22 cellular contexts compared by ENCODE assay signal in genomic region chr15:40539030-40539429, GRCh38. TPM values are rescaled to one million over a fixed set of nuclear protein-coding genes. Genes with fewer than 3 reads are reported as not detected.
DNase-seq lines count a peak whose midpoint lies in the region; ATAC-seq, FAIRE-seq and TF ChIP-seq lines count a peak whose summit lies in the region.
"Had no signal": no experiment of that assay in that cellular context is flagged by ENCODE, and none has a peak within 500 bp of the region (broad histone marks: within the 10 kb centered on the region; RNA-seq: fewer than 3 reads in every experiment).

No MANE protein-coding gene starts in this region.

- no peak for TF ChIP-seq POLR2A in HepG2 (IDR thresholded peaks at IDR 0.05; ENCODE audit: insufficient read depth in 1 of 2, low read depth in 2 of 2, low read length in 2 of 2)
- TF ChIP-seq POLR2A in right lobe of liver (IDR thresholded peaks at IDR 0.05), result no peak

- DNase-seq in HepG2 (ENCODE audit: low spot score), result no peak
- DNase-seq in right lobe of liver, result no peak
- peak; percentile 61 for DNase-seq in RWPE2 (ENCODE audit: low spot score)
- peak; percentile 93 for DNase-seq in left kidney (ENCODE audit: low read depth, low spot score)
- DNase-seq in NCI-H510A (lab: John Stamatoyannopoulos, UW), result no peak
- DNase-seq in activated CD4-positive, alpha-beta T cell treated with anti-CD3 and anti-CD28 coated beads for 4 hours, result no peak
- no peak for DNase-seq in HPDE6-E6E7 (ENCODE audit: extremely low spot score)
- DNase-seq: ACHN; CD4-positive, alpha-beta memory T cell; DMS79 treated with DMSO at 0.1 percent for 48 hours; GDM1; GM23248; HFFc6; NCI-H1930; NCI-H226; NCI-H748 treated with DMSO at 0.1 percent for 48 hours; PC-3 had no signal

- CTCF ChIA-PET in HepG2 (lab: Yijun Ruan, JAX; ENCODE audit: low intra/inter-chr PET ratio, low total read pairs), result no interaction called here

- 87% methylated on average over 8 of the region's 8 CpGs for WGBS in HepG2 (ENCODE audit: low lambda C conversion rate)
- 94% methylated on average over 2 of the region's 8 CpGs for WGBS in right lobe of liver (ENCODE audit: insufficient coverage, low coverage, low lambda C conversion rate, missing lambda C conversion rate)

- POLR2A ChIA-PET in HepG2 (lab: Yijun Ruan, JAX), result no interaction called here

- no peak overlapping the region for H3K4me3 ChIP-seq in HepG2 (replicated peaks in 1 of 3; ENCODE audit: insufficient read depth in 1 of 3, low read depth in 2 of 3, low read length in 3 of 3)
- no peak overlapping the region for H3K4me3 ChIP-seq in right lobe of liver
- H3K4me3 ChIP-seq in RWPE2 (ENCODE audit: severe bottlenecking), result no peak overlapping the region
- H3K4me3 ChIP-seq: GM23248 had no signal

- H3K4me1 ChIP-seq in HepG2 (ENCODE audit: insufficient read depth, low read length) (no peaks in the 10 kb centered on the region), right lobe of liver (no peaks in the 10 kb centered on the region), RWPE2 (ENCODE audit: insufficient read depth, poor library complexity, severe bottlenecking) (no peaks in the 10 kb centered on the region)

- intact Hi-C loops in HepG2 (cut with micrococcal nuclease; ENCODE audit: unreplicated experiment) (no loop called here), right lobe of liver (cut with DNase I) (no loop called here)

- no peak overlapping the region for H2AFZ ChIP-seq in HepG2 (ENCODE audit: low read length)
- H2AFZ ChIP-seq: GM23248 had no signal

- H3K27ac ChIP-seq in HepG2 (ENCODE audit: extremely low read length, insufficient read depth, low read length) (no peak overlapping the region), right lobe of liver (no peak overlapping the region), RWPE2 (ENCODE audit: poor library complexity, severe bottlenecking) (no peak overlapping the region)
- H3K27ac ChIP-seq: GM23248, HL-60, KMS-11 had no signal

- no peaks in the 10 kb centered on the region for H3K9me3 ChIP-seq in HepG2 (ENCODE audit: low read length)
- no peaks in the 10 kb centered on the region for H3K9me3 ChIP-seq in right lobe of liver
- H3K9me3 ChIP-seq in RWPE2 (ENCODE audit: severe bottlenecking), result no peaks in the 10 kb centered on the region

- H3K9ac ChIP-seq in HepG2 (ENCODE audit: insufficient read depth, low read depth, low read length), result no peak overlapping the region
- H3K9ac ChIP-seq: GM23248, KMS-11 had no signal

- H3K4me2 ChIP-seq in HepG2 (ENCODE audit: low read depth, low read length), result no peak overlapping the region
- H3K4me2 ChIP-seq: KMS-11 had no signal

- TF ChIP-seq EP300 in HepG2 (IDR thresholded peaks at IDR 0.05; ENCODE audit: low read depth in 2 of 2, low read length in 2 of 2), result no peak
- TF ChIP-seq EP300 in HepG2 (CRISPR knock-in tag; IDR thresholded peaks at IDR 0.05; ENCODE audit: borderline replicate concordance), result no peak

- BruUV-seq in HepG2 (replicated peaks; lab: Mats Ljungman, UMichigan), result no TSS peak

- no peak for FAIRE-seq in HepG2 (lab: Jason Lieb, UNC)
- FAIRE-seq: D721Med, GM12892 had no signal

- H3K36me3 ChIP-seq in HepG2 (replicated peaks in 1 of 2; ENCODE audit: control insufficient read depth in 1 of 2, insufficient read depth in 2 of 2, low read length in 2 of 2) (no peaks in the 10 kb centered on the region), right lobe of liver (no peaks in the 10 kb centered on the region), RWPE2 (ENCODE audit: low read depth) (no peaks in the 10 kb centered on the region)

- no peak for ATAC-seq in HepG2
- ATAC-seq in right lobe of liver, result no peak
- no peak for ATAC-seq in RWPE2 (ENCODE audit: low read depth)
- ATAC-seq: PC-3, Right ventricle myocardium inferior had no signal

- no peaks in the 10 kb centered on the region for H3K79me2 ChIP-seq in HepG2 (ENCODE audit: insufficient read depth, low read length)

- TF ChIP-seq RAD21 in HepG2 (CRISPR knock-in tag; IDR thresholded peaks at IDR 0.05), result no peak

- H4K20me1 ChIP-seq in HepG2 (ENCODE audit: insufficient read depth, low read length), result no peaks in the 10 kb centered on the region

- in situ Hi-C loops in HepG2 (cut with HindIII; ENCODE audit: extremely low pct_ligation_motif_present, low pct_unique_long_range_greater_than_20kb), result no loop called here

- no peaks in the 10 kb centered on the region for H3K27me3 ChIP-seq in HepG2 (ENCODE audit: control insufficient read depth in 1 of 2, insufficient read depth in 2 of 2, low read length in 2 of 2)
- H3K27me3 ChIP-seq in right lobe of liver, result no peaks in the 10 kb centered on the region
- no peaks in the 10 kb centered on the region for H3K27me3 ChIP-seq in RWPE2 (ENCODE audit: insufficient read depth, poor library complexity, severe bottlenecking)

- TF ChIP-seq CTCF in HepG2 (CRISPR knock-in tag; IDR thresholded peaks at IDR 0.05) (no peak), right lobe of liver (IDR thresholded peaks at IDR 0.05) (no peak), RWPE2 (IDR thresholded peaks at IDR 0.05; ENCODE audit: poor library complexity, severe bottlenecking) (no peak)

RNA-seq across cellular contexts. Expression of gene CCDC32, which starts 25.8 kb away (rescaled TPM):
- total RNA-seq in HepG2 (2016; rRNA removed; fragmentation: Illumina TruSeq; extraction: Trizol) (23.2 and 26.3 TPM in 2 replicates), right lobe of liver (10 to 100 TPM in 3 of 6 experiments, 1 to 10 TPM in 3; 6.4 to 12.3 (median 9.9) TPM)
- 3.1 and 3.3 TPM in 2 replicates for total RNA-seq in HepG2 (2016; cell fraction: cytosol; rRNA removed; fragmentation: Illumina TruSeq; extraction: Trizol; ENCODE audit: low read depth)
- 20.5 and 28.7 TPM in 2 replicates for total RNA-seq in HepG2 (2016; cell fraction: insoluble cytoplasmic fraction; rRNA removed; fragmentation: Illumina TruSeq; extraction: Trizol)
- 5.6 and 8.7 TPM in 2 replicates for total RNA-seq in HepG2 (2016; cell fraction: membrane; rRNA removed; fragmentation: Illumina TruSeq; extraction: Trizol)
- 13.2 and 14.8 TPM in 2 replicates for total RNA-seq in HepG2 (2016; cell fraction: nucleus; rRNA removed; fragmentation: Illumina TruSeq; extraction: Trizol)
- polyA plus RNA-seq in HepG2 (2011; rRNA removed), result 6.6 and 10.8 TPM in 2 replicates
- polyA plus RNA-seq in HepG2 (2011; cell fraction: cytosol; rRNA removed), result 14.2 and 21.1 TPM in 2 replicates
- polyA plus RNA-seq in HepG2 (2011; cell fraction: nucleus; rRNA removed), result 2.8 and 8.6 TPM in 2 replicates
- 11.8 and 14.4 TPM in 2 replicates for polyA plus RNA-seq in HepG2 (2012)
- 1.9 and 2.4 TPM in 2 replicates for polyA plus RNA-seq in HepG2 (2016; cell fraction: cytosol; fragmentation: Illumina TruSeq; extraction: Trizol; ENCODE audit: low read depth)
- 24.5 and 29.8 TPM in 2 replicates for polyA plus RNA-seq in HepG2 (2016; cell fraction: insoluble cytoplasmic fraction; fragmentation: Illumina TruSeq; extraction: Trizol; ENCODE audit: low read depth)
- 3.8 and 4.4 TPM in 2 replicates for polyA plus RNA-seq in HepG2 (2016; cell fraction: membrane; fragmentation: Illumina TruSeq; extraction: Trizol; ENCODE audit: low read depth)
- 13.5 and 15.0 TPM in 2 replicates for polyA plus RNA-seq in HepG2 (2016; cell fraction: nucleus; fragmentation: Illumina TruSeq; extraction: Trizol; ENCODE audit: insufficient read depth, low read depth)
- polyA minus RNA-seq in HepG2 (2011; rRNA and poly(A)+ RNA removed; ENCODE audit: low replicate concordance), result 6.2 and 20.2 TPM in 2 replicates
- 2.2 and 3.0 TPM in 2 replicates for polyA minus RNA-seq in HepG2 (2011; cell fraction: cytosol; rRNA and poly(A)+ RNA removed)
- 11.7 and 16.2 TPM in 2 replicates for polyA minus RNA-seq in HepG2 (2011; cell fraction: nucleus; rRNA and poly(A)+ RNA removed)

RNA-seq across cellular contexts. Expression of gene RPUSD2, which starts 30.1 kb away (rescaled TPM):
- 14.5 and 18.8 TPM in 2 replicates for total RNA-seq in HepG2 (2016; rRNA removed; fragmentation: Illumina TruSeq; extraction: Trizol)
- 2.9 and 3.0 TPM in 2 replicates for total RNA-seq in HepG2 (2016; cell fraction: cytosol; rRNA removed; fragmentation: Illumina TruSeq; extraction: Trizol; ENCODE audit: low read depth)
- total RNA-seq in HepG2 (2016; cell fraction: insoluble cytoplasmic fraction; rRNA removed; fragmentation: Illumina TruSeq; extraction: Trizol), result 15.5 and 15.8 TPM in 2 replicates
- 4.9 and 5.5 TPM in 2 replicates for total RNA-seq in HepG2 (2016; cell fraction: membrane; rRNA removed; fragmentation: Illumina TruSeq; extraction: Trizol)
- 7.0 and 7.2 TPM in 2 replicates for total RNA-seq in HepG2 (2016; cell fraction: nucleus; rRNA removed; fragmentation: Illumina TruSeq; extraction: Trizol)
- polyA plus RNA-seq in HepG2 (2011; rRNA removed), result 8.6 and 9.8 TPM in 2 replicates
- polyA plus RNA-seq in HepG2 (2011; cell fraction: cytosol; rRNA removed), result 8.2 and 9.4 TPM in 2 replicates
- 3.9 and 4.4 TPM in 2 replicates for polyA plus RNA-seq in HepG2 (2011; cell fraction: nucleus; rRNA removed)
- 5.9 and 6.6 TPM in 2 replicates for polyA plus RNA-seq in HepG2 (2012)
- 2.0 and 2.8 TPM in 2 replicates for polyA plus RNA-seq in HepG2 (2016; cell fraction: cytosol; fragmentation: Illumina TruSeq; extraction: Trizol; ENCODE audit: low read depth)
- polyA plus RNA-seq in HepG2 (2016; cell fraction: insoluble cytoplasmic fraction; fragmentation: Illumina TruSeq; extraction: Trizol; ENCODE audit: low read depth), result 16.4 and 19.6 TPM in 2 replicates
- polyA plus RNA-seq in HepG2 (2016; cell fraction: membrane; fragmentation: Illumina TruSeq; extraction: Trizol; ENCODE audit: low read depth), result 2.8 TPM in 2 replicates
- polyA plus RNA-seq in HepG2 (2016; cell fraction: nucleus; fragmentation: Illumina TruSeq; extraction: Trizol; ENCODE audit: insufficient read depth, low read depth), result 10.3 and 12.6 TPM in 2 replicates
- 17.0 and 44.9 TPM in 2 replicates for polyA minus RNA-seq in HepG2 (2011; rRNA and poly(A)+ RNA removed; ENCODE audit: low replicate concordance)
- 4.4 and 6.0 TPM in 2 replicates for polyA minus RNA-seq in HepG2 (2011; cell fraction: cytosol; rRNA and poly(A)+ RNA removed)
- polyA minus RNA-seq in HepG2 (2011; cell fraction: nucleus; rRNA and poly(A)+ RNA removed), result 5.8 and 6.1 TPM in 2 replicates
- total RNA-seq in right lobe of liver, result 1 to 10 TPM; 4.7 to 7.4 (median 6.1) TPM

RNA-seq across cellular contexts. Expression of gene KNL1, which starts 55.0 kb away (rescaled TPM):
- total RNA-seq in HepG2 (2016; rRNA removed; fragmentation: Illumina TruSeq; extraction: Trizol) (21.4 and 34.5 TPM in 2 replicates), right lobe of liver (1 to 10 TPM; 1.6 to 9.6 (median 3.6) TPM)
- total RNA-seq in HepG2 (2016; cell fraction: cytosol; rRNA removed; fragmentation: Illumina TruSeq; extraction: Trizol; ENCODE audit: low read depth), result 3.5 and 3.7 TPM in 2 replicates
- total RNA-seq in HepG2 (2016; cell fraction: insoluble cytoplasmic fraction; rRNA removed; fragmentation: Illumina TruSeq; extraction: Trizol), result 20.6 and 35.0 TPM in 2 replicates
- 4.5 and 7.0 TPM in 2 replicates for total RNA-seq in HepG2 (2016; cell fraction: membrane; rRNA removed; fragmentation: Illumina TruSeq; extraction: Trizol)
- 32.4 and 33.6 TPM in 2 replicates for total RNA-seq in HepG2 (2016; cell fraction: nucleus; rRNA removed; fragmentation: Illumina TruSeq; extraction: Trizol)
- polyA plus RNA-seq in HepG2 (2011; rRNA removed), result 6.1 and 8.0 TPM in 2 replicates
- polyA plus RNA-seq in HepG2 (2011; cell fraction: cytosol; rRNA removed), result 2.0 and 3.8 TPM in 2 replicates
- 3.9 and 5.0 TPM in 2 replicates for polyA plus RNA-seq in HepG2 (2011; cell fraction: nucleus; rRNA removed)
- polyA plus RNA-seq in HepG2 (2012), result 9.1 and 16.9 TPM in 2 replicates
- polyA plus RNA-seq in HepG2 (2016; cell fraction: cytosol; fragmentation: Illumina TruSeq; extraction: Trizol; ENCODE audit: low read depth), result 1.1 and 1.3 TPM in 2 replicates
- 17.5 and 17.9 TPM in 2 replicates for polyA plus RNA-seq in HepG2 (2016; cell fraction: insoluble cytoplasmic fraction; fragmentation: Illumina TruSeq; extraction: Trizol; ENCODE audit: low read depth)
- polyA plus RNA-seq in HepG2 (2016; cell fraction: membrane; fragmentation: Illumina TruSeq; extraction: Trizol; ENCODE audit: low read depth), result 2.7 and 3.5 TPM in 2 replicates
- polyA plus RNA-seq in HepG2 (2016; cell fraction: nucleus; fragmentation: Illumina TruSeq; extraction: Trizol; ENCODE audit: insufficient read depth, low read depth), result 28.1 and 29.9 TPM in 2 replicates
- polyA minus RNA-seq in HepG2 (2011; rRNA and poly(A)+ RNA removed; ENCODE audit: low replicate concordance), result 3.9 and 18.6 TPM in 2 replicates
- polyA minus RNA-seq in HepG2 (2011; cell fraction: cytosol; rRNA and poly(A)+ RNA removed), result 9.1 and 12.3 TPM in 2 replicates
- 28.5 and 29.7 TPM in 2 replicates for polyA minus RNA-seq in HepG2 (2011; cell fraction: nucleus; rRNA and poly(A)+ RNA removed)

Comparison
In these comparisons a context has a peak if more than half of its experiments do, and no peak if none do; other contexts are left out.
1. DNase-seq: peak in RWPE2 (single experiment) and left kidney (single experiment); none in HepG2 (single experiment), right lobe of liver (0 of 3), NCI-H510A (single experiment), activated CD4-positive, alpha-beta T cell treated with anti-CD3 and anti-CD28 coated beads for 4 hours (0 of 2) and HPDE6-E6E7 (single experiment).